ENCODE assay signal across 21 cellular contexts in genomic region chr2:61952291-61952690, GRCh38. TPM values are rescaled to one million over a fixed set of nuclear protein-coding genes. Genes with fewer than 3 reads are reported as not detected.
DNase-seq lines count a peak whose midpoint lies in the region; ATAC-seq and TF ChIP-seq lines count a peak whose summit lies in the region.
"Had no signal": no experiment of that assay in that cellular context is flagged by ENCODE, and none has a peak within 500 bp of the region (broad histone marks: within the 10 kb centered on the region; RNA-seq: fewer than 3 reads in every experiment).

No MANE protein-coding gene starts in this region.

- ATAC-seq in stimulated activated naive CD8-positive, alpha-beta T cell treated with anti-CD3 and anti-CD28 coated beads, Interleukin-15, Interleukin-2, amounts not matched to agents 100 U/mL and 50 U/mL, for 24 hours: no peak
- ATAC-seq in HG02588 (IDR thresholded peaks at IDR 0.05; ENCODE audit: unreplicated experiment): no peak
- ATAC-seq: GM12878, GM23338 had no signal

- H3K4me3 Mint-ChIP-seq in chondrocyte (ENCODE audit: unreplicated experiment): no peak overlapping the region
- H3K4me3 Mint-ChIP-seq: CD4-positive, CD25-positive, alpha-beta regulatory T cell; GM23338; H9; IgD-negative memory B cell had no signal

- DNase-seq in ELR (ENCODE audit: low read depth) (peak; percentile 47), LHCN-M2 (ENCODE audit: low read depth) (peak; percentile 11), chondrocyte (ENCODE audit: low spot score) (no peak), iris pigment epithelial cell (ENCODE audit: low read depth) (peak; percentile 30), NCI-H446 (lab: John Stamatoyannopoulos, UW) (no peak), GF-D8 (lab: John Stamatoyannopoulos, UW) (no peak)
- no peak for DNase-seq in stimulated activated naive CD8-positive, alpha-beta T cell treated with anti-CD3 and anti-CD28 coated beads, Interleukin-15, Interleukin-2, amounts not matched to agents 100 U/mL and 50 U/mL, for 24 hours
- DNase-seq: CD4-positive, CD25-positive, alpha-beta regulatory T cell; H9; NCI-H1092 treated with DMSO at 0.1 percent for 48 hours; NCI-H1436; NCI-H187; NCI-H446 treated with DMSO at 0.1 percent for 48 hours; NCI-H526; PC-9; Right ventricle myocardium superior; RPMI8226 had no signal

- TF ChIP-seq CTCF in chondrocyte (IDR thresholded peaks at IDR 0.05): no peak

- H3K4me1 Mint-ChIP-seq in chondrocyte (ENCODE audit: low read depth): peaks cover 43% of the 10 kb centered on the region
- H3K4me1 Mint-ChIP-seq: GM23338 had no signal

- peak overlapping the region; percentile 77 for H3K27ac Mint-ChIP-seq in chondrocyte (ENCODE audit: unreplicated experiment)
- H3K27ac Mint-ChIP-seq: GM23338, H9, IgD-negative memory B cell had no signal

- peaks cover 14% of the 10 kb centered on the region for H3K9me3 Mint-ChIP-seq in chondrocyte (ENCODE audit: low read depth)

- peaks cover 7% of the 10 kb centered on the region for H3K36me3 Mint-ChIP-seq in chondrocyte (ENCODE audit: low read depth)

- no peaks in the 10 kb centered on the region for H3K27me3 Mint-ChIP-seq in chondrocyte (ENCODE audit: low read depth)
- H3K27me3 Mint-ChIP-seq: CD4-positive, CD25-positive, alpha-beta regulatory T cell; IgD-negative memory B cell had no signal

RNA-seq across cellular contexts. Expression of gene COMMD1, which starts 46.8 kb away (rescaled TPM):
- total RNA-seq in LHCN-M2 (2014; rRNA removed) (40.8 and 49.9 TPM in 2 replicates), chondrocyte (36.7 to 43.1 TPM (median 37.0 TPM) in 3 replicates)
- 73.9 TPM for polyA plus RNA-seq in LHCN-M2 (2012)

Comparison
In these comparisons a context has a peak if more than half of its experiments do, and no peak if none do; other contexts are left out.
1. DNase-seq: peak in ELR (single experiment), LHCN-M2 (single experiment) and iris pigment epithelial cell (single experiment); none in chondrocyte (single experiment), stimulated activated naive CD8-positive, alpha-beta T cell treated with anti-CD3 and anti-CD28 coated beads, Interleukin-15, Interleukin-2, amounts not matched to agents 100 U/mL and 50 U/mL, for 24 hours (single experiment), NCI-H446 (0 of 2) and GF-D8 (single experiment).